3 cellular contexts compared by ENCODE assay signal in genomic region chr4:188430384-188430783, GRCh38.
TF ChIP-seq lines count a peak whose summit lies in the region.

No MANE protein-coding gene starts in this region.

TF ChIP-seq in SK-N-SH, 30 proteins besides CTCF, POLR2A, EP300 and RAD21 (continued from another document and continues in another):
- TF ChIP-seq ZBTB33 (IDR thresholded peaks at IDR 0.05; ENCODE audit: borderline replicate concordance, low read depth): no peak
- TF ChIP-seq SMC3 (IDR thresholded peaks at IDR 0.05; ENCODE audit: low read depth, low read length): no peak
- no peak for TF ChIP-seq USF2 (IDR thresholded peaks at IDR 0.05; ENCODE audit: borderline replicate concordance, low read depth, low read length)
- no peak for TF ChIP-seq CHD2 (IDR thresholded peaks at IDR 0.05; ENCODE audit: low read length, partially characterized antibody)
- no peak for TF ChIP-seq JUND (IDR thresholded peaks at IDR 0.05)
- no peak for TF ChIP-seq RCOR1 (IDR thresholded peaks at IDR 0.05; ENCODE audit: low read length)
- TF ChIP-seq RFX5 (IDR thresholded peaks at IDR 0.05; ENCODE audit: low read length): no peak
- no peak for TF ChIP-seq GABPA (IDR thresholded peaks at IDR 0.05; ENCODE audit: low read depth)
- TF ChIP-seq SIN3A (IDR thresholded peaks at IDR 0.05; ENCODE audit: borderline replicate concordance, low read depth, low read length): no peak
- TF ChIP-seq NRF1 (IDR thresholded peaks at IDR 0.05; ENCODE audit: low read depth, low read length): no peak
- no peak for TF ChIP-seq POLR2AphosphoS5 (IDR thresholded peaks at IDR 0.05; ENCODE audit: low read depth, low read length)
- no peak for TF ChIP-seq NFIC (IDR thresholded peaks at IDR 0.05; ENCODE audit: borderline replicate concordance)
- no peak for TF ChIP-seq TAF1 (IDR thresholded peaks at IDR 0.05; ENCODE audit: borderline replicate concordance, low read depth, low read length)
- no peak for TF ChIP-seq IRF3 (IDR thresholded peaks at IDR 0.05; ENCODE audit: low read depth, low read length)
- no peak for TF ChIP-seq GATA2 (CRISPR knock-in tag; IDR thresholded peaks at IDR 0.05)
- no peak for TF ChIP-seq MAX (IDR thresholded peaks at IDR 0.05; ENCODE audit: low read depth)

TF ChIP-seq in SK-N-SH treated with all-trans-retinoic acid at 6 μM for 48 hours, 23 proteins besides CTCF, POLR2A, EP300 and RAD21 (continued from another document):
- no peak for TF ChIP-seq PATZ1 (CRISPR knock-in tag; IDR thresholded peaks at IDR 0.05; ENCODE audit: borderline replicate concordance)
- no peak for TF ChIP-seq SNAI2 (CRISPR knock-in tag; IDR thresholded peaks at IDR 0.05)
- TF ChIP-seq TCF4 (CRISPR knock-in tag; IDR thresholded peaks at IDR 0.05; ENCODE audit: borderline replicate concordance): no peak
- no peak for TF ChIP-seq ZC3H10 (CRISPR knock-in tag; IDR thresholded peaks at IDR 0.05)
- no peak for TF ChIP-seq PPARA (CRISPR knock-in tag; IDR thresholded peaks at IDR 0.05; ENCODE audit: borderline replicate concordance)
- TF ChIP-seq RARB (CRISPR knock-in tag; IDR thresholded peaks at IDR 0.05): no peak
- TF ChIP-seq TSHZ2 (CRISPR knock-in tag; IDR thresholded peaks at IDR 0.05): no peak
- TF ChIP-seq ARNTL (CRISPR knock-in tag; IDR thresholded peaks at IDR 0.05; ENCODE audit: borderline replicate concordance, low read depth): no peak
- TF ChIP-seq ZNF565 (CRISPR knock-in tag; conservative IDR thresholded peaks at IDR 0.05; ENCODE audit: low read depth): no peak

TF ChIP-seq in GM23338, 12 proteins besides CTCF, POLR2A, EP300 and RAD21 (continued from another document):
- TF ChIP-seq ZNF462 (CRISPR knock-in tag; IDR thresholded peaks at IDR 0.05): no peak
- TF ChIP-seq REST (IDR thresholded peaks at IDR 0.05; ENCODE audit: unreplicated experiment): no peak
- TF ChIP-seq JUNB (IDR thresholded peaks at IDR 0.05; ENCODE audit: unreplicated experiment): no peak
- TF ChIP-seq POLR2AphosphoS5 (IDR thresholded peaks at IDR 0.05; ENCODE audit: low read depth): no peak
- no peak for TF ChIP-seq EZH2 (IDR thresholded peaks at IDR 0.05; ENCODE audit: low read depth, unreplicated experiment)
- TF ChIP-seq ZNF114 (CRISPR knock-in tag; IDR thresholded peaks at IDR 0.05): no peak
- no peak for TF ChIP-seq EZH2phosphoT487 (IDR thresholded peaks at IDR 0.05; ENCODE audit: unreplicated experiment)
- no peak for TF ChIP-seq ETS1 (IDR thresholded peaks at IDR 0.05)
